Comparison of ENCODE assay signal across 8 cellular contexts in the genomic region with DNA sequence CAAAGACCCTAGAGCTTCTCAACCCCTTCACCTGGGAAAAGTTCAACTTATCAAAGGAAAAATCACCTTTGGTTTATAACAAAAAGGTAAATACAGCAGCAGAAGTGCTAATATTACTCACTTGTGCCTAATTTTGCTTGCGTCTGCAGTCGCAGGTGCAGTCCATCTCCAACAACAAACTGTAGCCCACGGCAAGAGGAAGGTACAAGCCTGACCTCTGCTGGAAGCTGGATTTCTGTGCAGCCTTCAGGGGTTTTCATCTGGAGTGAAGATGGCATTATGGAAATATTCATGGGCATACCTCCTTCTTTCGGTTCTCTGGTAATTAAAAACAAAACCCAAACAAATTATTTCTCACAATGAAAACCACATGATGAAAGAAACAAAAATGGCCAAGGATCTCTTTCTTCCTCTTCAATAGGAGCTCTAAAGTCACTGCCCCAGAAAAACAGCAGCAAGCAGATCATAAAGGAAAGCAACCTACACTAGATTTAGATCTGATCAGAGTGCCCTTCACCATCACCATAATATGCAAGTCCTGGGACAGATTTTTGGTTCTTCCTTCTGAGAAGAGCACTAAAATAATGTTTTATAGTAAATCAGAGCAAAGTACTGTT. TPM values are rescaled to one million over a fixed set of nuclear protein-coding genes. Genes with fewer than 3 reads are reported as not detected.
DNase-seq lines count a peak whose midpoint lies in the region; ATAC-seq and TF ChIP-seq lines count a peak whose summit lies in the region.

No MANE protein-coding gene starts in this region.

- peaks cover 8% of the 10 kb centered on the region for H3K36me3 Mint-ChIP-seq in T-helper 17 cell (ENCODE audit: low read depth)

- peak; percentile 80 for TF ChIP-seq RAD21 in HCT116 (IDR thresholded peaks at IDR 0.05; ENCODE audit: low read depth)

- no TSS peak for BruUV-seq in HCT116 (replicated peaks; lab: Mats Ljungman, UMichigan)

- no peaks in the 10 kb centered on the region for H3K9me2 ChIP-seq in HCT116 (ENCODE audit: insufficient read depth)

- RAD21 ChIA-PET in HCT116 (lab: Charles Lee; ENCODE audit: low non-redundant PET in 1 of 2, low total read pairs in 2 of 2, uncharacterized antibody in 2 of 2, unreplicated experiment in 2 of 2) = no interaction called here

- H3K4me2 ChIP-seq in HCT116 (ENCODE audit: low read length) (no peak overlapping the region), osteoblast (ENCODE audit: insufficient read depth, low read length) (no peak overlapping the region)

- H3K9me3 ChIP-seq in HCT116 (ENCODE audit: control insufficient read depth in 1 of 2, insufficient read depth in 1 of 2, low read depth in 1 of 2, low read length in 2 of 2) (no peaks in the 10 kb centered on the region), T-helper 17 cell (ENCODE audit: control insufficient read depth, low read length, poor library complexity, severe bottlenecking) (no peaks in the 10 kb centered on the region), osteoblast (ENCODE audit: low read depth, low read length) (no peaks in the 10 kb centered on the region)

- H3K36me3 ChIP-seq in HCT116 (ENCODE audit: control insufficient read depth in 1 of 2, insufficient read depth in 2 of 2, low read length in 2 of 2) (peaks cover 6 to 12% of the 10 kb centered on the region in 2 experiments; a peak in 2 of 4 replicates), osteoblast (ENCODE audit: insufficient read depth, low read length) (no peaks in the 10 kb centered on the region)

- H2AFZ ChIP-seq in HCT116 (ENCODE audit: low read depth, low read length, poor library complexity, severe bottlenecking) (no peak overlapping the region), osteoblast (ENCODE audit: low read length) (no peak overlapping the region)

- H3K27me3 ChIP-seq in HCT116 (ENCODE audit: insufficient read depth, low read length) = no peaks in the 10 kb centered on the region
- H3K27me3 ChIP-seq in osteoblast (ENCODE audit: insufficient read depth, low read length) = no peaks in the 10 kb centered on the region

- no peak overlapping the region for H3K9ac ChIP-seq in HCT116 (ENCODE audit: low read length)

- no peak overlapping the region for H3K4me3 Mint-ChIP-seq in T-helper 17 cell

- peaks cover 15% of the 10 kb centered on the region for H3K4me1 Mint-ChIP-seq in T-helper 17 cell

- H4K20me1 ChIP-seq in HCT116 (ENCODE audit: insufficient read depth) (no peaks in the 10 kb centered on the region), osteoblast (ENCODE audit: insufficient read depth, low read length) (no peaks in the 10 kb centered on the region)

- no peak overlapping the region for H3K4me3 ChIP-seq in GM12864 (ENCODE audit: low read depth, low read length)
- H3K4me3 ChIP-seq in HCT116 (replicated peaks in 1 of 2; ENCODE audit: low read depth in 1 of 2, low read length in 2 of 2) = no peak overlapping the region
- H3K4me3 ChIP-seq in fibroblast of pulmonary artery (replicated peaks; ENCODE audit: low read depth, low read length) = no peak overlapping the region
- no peak overlapping the region for H3K4me3 ChIP-seq in osteoblast (ENCODE audit: insufficient read depth, low read length)

- TF ChIP-seq POLR2A in HCT116 (IDR thresholded peaks at IDR 0.05; ENCODE audit: borderline replicate concordance, extremely low read depth, insufficient read depth, insufficient read length) = no peak

- CTCF ChIA-PET in HCT116 (lab: Charles Lee) = interaction anchor here (0.8 to 1.8 kb wide), 6 partner anchors 9 to 806 kb away, joined by 3 to 14 read pairs (median 4); a partner anchor contains a TSS

- ATAC-seq in HCT116 (peak; percentile 73), T-helper 17 cell (peak; percentile 65)

- POLR2A ChIA-PET in HCT116 (lab: Charles Lee) = no interaction called here

- H3K27ac Mint-ChIP-seq in T-helper 17 cell = peak overlapping the region; percentile 45

- H3K27me3 Mint-ChIP-seq in T-helper 17 cell = no peaks in the 10 kb centered on the region

- H3K79me2 ChIP-seq in HCT116 (ENCODE audit: insufficient read depth, low read length) (peaks cover 14% of the 10 kb centered on the region), osteoblast (ENCODE audit: insufficient read depth, low read length) (no peaks in the 10 kb centered on the region)

- intact Hi-C loops in HCT116 (cut with micrococcal nuclease) = loop anchor here (1.0 to 5.0 kb wide), 3 partner anchors 461 to 806 kb away; a partner anchor contains a TSS

- DNase-seq in AG09319 (ENCODE audit: extremely low read depth, low read depth) (peak; percentile 22), GM12864 (ENCODE audit: low read depth) (no peak), HCT116 (ENCODE audit: low read depth, low spot score) (peak; percentile 22), T-helper 17 cell (no peak), fibroblast of pulmonary artery (ENCODE audit: low read depth) (peak; percentile 69), osteoblast (ENCODE audit: insufficient read length, low spot score, missing footprints) (peak; percentile 70), T-helper 9 cell (no peak)

- H3K27ac ChIP-seq in HCT116 (ENCODE audit: low read depth, low read length) (no peak overlapping the region), osteoblast (ENCODE audit: low read depth, low read length) (no peak overlapping the region)

- H3K4me1 ChIP-seq in HCT116 (ENCODE audit: control insufficient read depth in 1 of 2, insufficient read depth in 2 of 2, low read length in 2 of 2) (no peaks in the 10 kb centered on the region), osteoblast (ENCODE audit: insufficient read depth, low read length) (peaks cover 3% of the 10 kb centered on the region)

- TF ChIP-seq CTCF in AG09319 (IDR thresholded peaks at IDR 0.05; ENCODE audit: low read depth, low read length) (peak; percentile 91), GM12864 (IDR thresholded peaks at IDR 0.05; ENCODE audit: low read depth, low read length, missing control alignments) (peak; percentile 73), HCT116 (IDR thresholded peaks at IDR 0.05 in 2 of 3, conservative IDR thresholded peaks at IDR 0.05 in 1 of 3; ENCODE audit: borderline replicate concordance in 1 of 3, insufficient read depth in 1 of 3, low read depth in 2 of 3, low read length in 2 of 3) (peak; percentile 53 to 82 (median 78); a peak in 5 of 6 replicates), LNCAP (IDR thresholded peaks at IDR 0.05) (peak; percentile 77), fibroblast of pulmonary artery (IDR thresholded peaks at IDR 0.05; ENCODE audit: low read length, missing control alignments) (peak; percentile 93), osteoblast (IDR thresholded peaks at IDR 0.05; ENCODE audit: extremely low read depth, low read depth, low read length) (peak; percentile 91)

TF ChIP-seq in HCT116, 20 proteins besides CTCF, POLR2A, EP300 and RAD21:
- TF ChIP-seq FOSL1 (IDR thresholded peaks at IDR 0.05; ENCODE audit: low read depth) = no peak
TF ChIP-seq in HCT116: peak in this region for 0.

RNA-seq across cellular contexts. Expression of a gene that starts 7.8 kb away (rescaled TPM):
- total RNA-seq in HCT116 (2021; ENCODE audit: unreplicated experiment) (9.0 TPM), T-helper 17 cell (1 to 10 TPM; 5.0 to 7.0 TPM), osteoblast (8.3 and 9.7 TPM in 2 replicates)
- 1.9 and 2.9 TPM in 2 replicates for polyA plus RNA-seq in HCT116 (2012)

RNA-seq across cellular contexts. Expression of a gene that starts 9.7 kb away (rescaled TPM):
- total RNA-seq in HCT116 (2021; ENCODE audit: unreplicated experiment) (7.1 TPM), T-helper 17 cell (10 to 100 TPM; 18.9 to 19.2 TPM), osteoblast (45.2 and 47.1 TPM in 2 replicates)
- polyA plus RNA-seq in HCT116 (2012) = 1.8 and 1.9 TPM in 2 replicates

Comparison
In these comparisons a context has a peak if more than half of its experiments do, and no peak if none do; other contexts are left out.
1. DNase-seq: peak in AG09319 (single experiment), HCT116 (single experiment), fibroblast of pulmonary artery (single experiment) and osteoblast (single experiment); none in GM12864 (single experiment), T-helper 17 cell (0 of 3) and T-helper 9 cell (single experiment).
2. Peak in every context shown above with its lines, with median percentiles within 50 percentile points of each other: CTCF ChIP-seq.